In the genomic region with DNA sequence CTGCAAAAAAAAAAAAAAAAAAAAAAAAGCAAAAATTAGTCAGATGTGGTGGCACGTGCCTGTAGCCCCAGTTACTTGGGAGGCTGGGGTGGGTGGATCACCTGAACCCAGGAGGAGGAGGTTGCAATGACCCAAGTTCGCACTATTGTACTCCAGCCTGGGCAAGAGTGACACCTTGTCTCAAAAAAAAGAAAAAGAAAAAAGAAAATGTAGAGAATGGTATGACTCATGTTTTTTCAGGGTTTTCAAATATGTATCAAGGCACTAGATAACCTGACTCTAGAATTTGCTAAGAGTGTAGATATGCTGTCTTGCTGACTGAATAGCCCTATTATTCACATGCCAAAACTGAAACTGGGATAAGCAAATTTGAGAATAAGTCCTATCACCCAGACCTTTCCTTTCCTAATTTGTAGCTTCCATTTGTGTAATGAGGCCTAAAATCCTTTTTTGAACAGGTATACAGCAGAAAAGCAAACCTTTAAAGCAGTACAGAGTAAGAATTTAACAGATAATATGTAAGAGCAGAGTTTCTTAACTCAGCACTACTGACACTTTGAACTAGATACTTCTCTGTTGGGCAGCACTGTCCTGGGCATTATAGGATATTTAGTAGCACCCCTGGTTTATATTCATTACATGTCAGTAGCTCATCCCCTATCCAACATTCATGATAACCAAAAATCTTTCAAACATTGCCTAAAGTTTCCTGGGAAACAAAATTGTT, we compare ENCODE assay signal across 11 cellular contexts.
DNase-seq lines count a peak whose midpoint lies in the region; ATAC-seq and TF ChIP-seq lines count a peak whose summit lies in the region.
"Had no signal": no experiment of that assay in that cellular context is flagged by ENCODE, and none has a peak within 500 bp of the region (broad histone marks: within the 10 kb centered on the region; RNA-seq: fewer than 3 reads in every experiment).

No MANE protein-coding gene starts in this region.

- H3K27me3 Mint-ChIP-seq in activated naive CD4-positive, alpha-beta T cell treated with anti-CD3 and anti-CD28 coated beads, Interleukin-2, amount 10 ng/mL, durations not matched to agents 7 days and 5 days: no peaks in the 10 kb centered on the region

- no peak for TF ChIP-seq CTCF in A673 (conservative IDR thresholded peaks at IDR 0.05; ENCODE audit: low read depth, low read length)

- H3K4me3 Mint-ChIP-seq in activated naive CD4-positive, alpha-beta T cell treated with anti-CD3 and anti-CD28 coated beads, Interleukin-2, amount 10 ng/mL, durations not matched to agents 7 days and 5 days: no peak overlapping the region
- H3K4me3 Mint-ChIP-seq: nephron progenitor cell had no signal

- no peak overlapping the region for H3K4ac ChIP-seq in trophoblast cell (ENCODE audit: low read depth, low read length)

- H2AK5ac ChIP-seq in trophoblast cell (ENCODE audit: low read length): no peak overlapping the region

- H3K27me3 ChIP-seq in GM23248 (replicated peaks; ENCODE audit: insufficient read depth) (no peaks in the 10 kb centered on the region), trophoblast cell (ENCODE audit: insufficient read depth, low read length) (no peaks in the 10 kb centered on the region), A673 (replicated peaks; ENCODE audit: insufficient read depth, low read depth, low read length, poor library complexity) (no peaks in the 10 kb centered on the region)
- H3K27me3 ChIP-seq: cardiac muscle cell had no signal

- no peak overlapping the region for H4K91ac ChIP-seq in trophoblast cell (ENCODE audit: low read depth, low read length)

- 94 to 98% methylated on average over 2 of the region's 2 CpGs for WGBS in GM23248 (ENCODE audit: low coverage in 1 of 2, low lambda C conversion rate in 2 of 2, missing lambda C conversion rate in 2 of 2), 2 experiments
- no CpG with 5 or more reads among the region's 2 CpGs for WGBS in trophoblast cell (ENCODE audit: extremely low coverage, insufficient coverage, insufficient read length)

- no peak overlapping the region for H4K8ac ChIP-seq in trophoblast cell (ENCODE audit: low read depth, low read length)

- H3K36me3 ChIP-seq in GM23248 (ENCODE audit: low read depth) (no peaks in the 10 kb centered on the region), SK-N-MC (ENCODE audit: insufficient read depth, low read length) (no peaks in the 10 kb centered on the region), trophoblast cell (ENCODE audit: control insufficient read depth in 1 of 2, insufficient read depth in 2 of 2, low read length in 2 of 2) (no peaks in the 10 kb centered on the region), A673 (ENCODE audit: insufficient read depth, low read length, poor library complexity, severe bottlenecking) (no peaks in the 10 kb centered on the region)
- H3K36me3 ChIP-seq: cardiac muscle cell had no signal

- in situ Hi-C loops in GM23248 (cut with MboI): no loop called here

- H3K14ac ChIP-seq in trophoblast cell (ENCODE audit: low read length): no peak overlapping the region

- H3K4me1 ChIP-seq in GM23248 (ENCODE audit: insufficient read depth) (peaks cover 27% of the 10 kb centered on the region), trophoblast cell (ENCODE audit: control insufficient read depth in 1 of 2, insufficient read depth in 2 of 2, low read length in 2 of 2) (no peaks in the 10 kb centered on the region), A673 (ENCODE audit: insufficient read depth, low read length, poor library complexity, severe bottlenecking) (no peaks in the 10 kb centered on the region)

- H3K36me3 Mint-ChIP-seq in activated naive CD4-positive, alpha-beta T cell treated with anti-CD3 and anti-CD28 coated beads, Interleukin-2, amount 10 ng/mL, durations not matched to agents 7 days and 5 days: no peaks in the 10 kb centered on the region

- H3K79me1 ChIP-seq in trophoblast cell (ENCODE audit: low read length): no peaks in the 10 kb centered on the region

- H3K4me3 ChIP-seq in GM23248: peak overlapping the region; percentile 0; the same call in 1 of the 2 replicates
- no peak overlapping the region for H3K4me3 ChIP-seq in SK-N-MC
- H3K4me3 ChIP-seq in trophoblast cell (ENCODE audit: low read depth, low read length): no peak overlapping the region
- no peak overlapping the region for H3K4me3 ChIP-seq in A673 (ENCODE audit: low read depth, low read length, poor library complexity, severe bottlenecking)
- H3K4me3 ChIP-seq: cardiac muscle cell had no signal

- H2AFZ ChIP-seq in GM23248 (no peak overlapping the region), trophoblast cell (ENCODE audit: insufficient read depth, low read length, poor library complexity) (no peak overlapping the region)

- no peak overlapping the region for H2BK5ac ChIP-seq in trophoblast cell (ENCODE audit: low read depth, low read length, poor library complexity)

- H3K9me2 ChIP-seq in GM23248 (ENCODE audit: insufficient read depth): no peaks in the 10 kb centered on the region

- no peak overlapping the region for H3K23ac ChIP-seq in trophoblast cell (ENCODE audit: low read length)

- H3K4me2 ChIP-seq in GM23248 (ENCODE audit: unreplicated experiment): no peak overlapping the region
- H3K4me2 ChIP-seq in trophoblast cell (ENCODE audit: low read length): no peak overlapping the region

- H3F3A ChIP-seq in GM23248 (ENCODE audit: insufficient read depth): peaks cover 14% of the 10 kb centered on the region

- H3K9me3 Mint-ChIP-seq in activated naive CD4-positive, alpha-beta T cell treated with anti-CD3 and anti-CD28 coated beads, Interleukin-2, amount 10 ng/mL, durations not matched to agents 7 days and 5 days: no peaks in the 10 kb centered on the region
- H3K9me3 Mint-ChIP-seq: nephron progenitor cell had no signal

- no TSS peak for BruUV-seq in A673 (replicated peaks; lab: Mats Ljungman, UMichigan)

- peaks cover 3% of the 10 kb centered on the region for H3K4me1 Mint-ChIP-seq in activated naive CD4-positive, alpha-beta T cell treated with anti-CD3 and anti-CD28 coated beads, Interleukin-2, amount 10 ng/mL, durations not matched to agents 7 days and 5 days
- H3K4me1 Mint-ChIP-seq: nephron progenitor cell had no signal

- DNase-seq in activated naive CD4-positive, alpha-beta T cell treated with Interleukin-2 at 50 U/mL for 16 hours: peak; percentile 14
- DNase-seq in activated naive CD4-positive, alpha-beta T cell treated with anti-CD3 and anti-CD28 coated beads, Interleukin-2, amount 10 ng/mL, durations not matched to agents 7 days and 5 days: no peak
- DNase-seq in GM23248 (peak; percentile 37), SK-N-MC (ENCODE audit: low read depth, low spot score) (no peak), trophoblast cell (peak; percentile 11 to 81), A673 (ENCODE audit: low spot score) (no peak)
- DNase-seq: activated CD4-positive, CD25-positive, alpha-beta regulatory T cell; nephron progenitor cell had no signal

- peaks cover 29% of the 10 kb centered on the region for H3K79me2 ChIP-seq in GM23248 (ENCODE audit: insufficient read depth)
- no peaks in the 10 kb centered on the region for H3K79me2 ChIP-seq in trophoblast cell (ENCODE audit: control insufficient read depth, insufficient read depth, low read length, poor library complexity)

- H3K9me3 ChIP-seq in GM23248 (ENCODE audit: low read depth): no peaks in the 10 kb centered on the region
- no peaks in the 10 kb centered on the region for H3K9me3 ChIP-seq in SK-N-MC (ENCODE audit: low read depth, low read length)
- H3K9me3 ChIP-seq in trophoblast cell (ENCODE audit: insufficient read depth, low read depth, low read length): no peaks in the 10 kb centered on the region
- no peaks in the 10 kb centered on the region for H3K9me3 ChIP-seq in A673 (ENCODE audit: low read depth, low read length, poor library complexity, severe bottlenecking)

- H3K9ac ChIP-seq in GM23248 (no peak overlapping the region), SK-N-MC (ENCODE audit: insufficient read length) (no peak overlapping the region), trophoblast cell (ENCODE audit: low read length) (no peak overlapping the region)

- intact Hi-C loops in A673 (cut with micrococcal nuclease; ENCODE audit: unreplicated experiment): no loop called here

- H3K18ac ChIP-seq in trophoblast cell (ENCODE audit: low read length): no peak overlapping the region

- H4K20me1 ChIP-seq in GM23248 (ENCODE audit: insufficient read depth): no peaks in the 10 kb centered on the region

- POLR2A ChIA-PET in A673 (lab: Charles Lee; ENCODE audit: low non-redundant PET): no interaction called here

- CTCF ChIA-PET in activated naive CD4-positive, alpha-beta T cell treated with anti-CD3 and anti-CD28 coated beads, Interleukin-2, amount 10 ng/mL, durations not matched to agents 7 days and 5 days (lab: Charles Lee): no interaction called here
- CTCF ChIA-PET in A673 (lab: Charles Lee): no interaction called here

- 0 out of 2 replicates have a peak overlapping the region, but pooled peaks have one; percentile 7 for H3K27ac ChIP-seq in GM23248
- H3K27ac ChIP-seq in SK-N-MC: peak overlapping the region; percentile 59; the same call in 1 of the 2 replicates
- no peak overlapping the region for H3K27ac ChIP-seq in trophoblast cell (ENCODE audit: low read depth, low read length)
- H3K27ac ChIP-seq in A673 (ENCODE audit: low read depth, low read length, poor library complexity, severe bottlenecking): no peak overlapping the region
- H3K27ac ChIP-seq: cardiac muscle cell had no signal

- ATAC-seq in GM21825 (IDR thresholded peaks at IDR 0.05; ENCODE audit: unreplicated experiment): no peak
- no peak for ATAC-seq in HG03469 (IDR thresholded peaks at IDR 0.05; ENCODE audit: unreplicated experiment)

- H2BK120ac ChIP-seq in trophoblast cell (ENCODE audit: insufficient read depth, low read length, poor library complexity): no peak overlapping the region

- H4K12ac ChIP-seq in trophoblast cell (ENCODE audit: low read depth, low read length): no peak overlapping the region

- no peak overlapping the region for H3K27ac Mint-ChIP-seq in activated naive CD4-positive, alpha-beta T cell treated with anti-CD3 and anti-CD28 coated beads, Interleukin-2, amount 10 ng/mL, durations not matched to agents 7 days and 5 days
- H3K27ac Mint-ChIP-seq: nephron progenitor cell had no signal

- H2BK12ac ChIP-seq in trophoblast cell (ENCODE audit: low read length): no peak overlapping the region

Comparison
In these comparisons a context has a peak if more than half of its experiments do, and no peak if none do; other contexts are left out.
1. DNase-seq: peak in activated naive CD4-positive, alpha-beta T cell treated with Interleukin-2 at 50 U/mL for 16 hours (single experiment), GM23248 (single experiment) and trophoblast cell (2 of 2); none in activated naive CD4-positive, alpha-beta T cell treated with anti-CD3 and anti-CD28 coated beads, Interleukin-2, amount 10 ng/mL, durations not matched to agents 7 days and 5 days (single experiment), SK-N-MC (single experiment) and A673 (single experiment).
2. H3K27ac ChIP-seq: peak in GM23248 (single experiment) and SK-N-MC (single experiment); none in trophoblast cell (single experiment) and A673 (single experiment).